19 cellular contexts compared by ENCODE assay signal in the genomic region with DNA sequence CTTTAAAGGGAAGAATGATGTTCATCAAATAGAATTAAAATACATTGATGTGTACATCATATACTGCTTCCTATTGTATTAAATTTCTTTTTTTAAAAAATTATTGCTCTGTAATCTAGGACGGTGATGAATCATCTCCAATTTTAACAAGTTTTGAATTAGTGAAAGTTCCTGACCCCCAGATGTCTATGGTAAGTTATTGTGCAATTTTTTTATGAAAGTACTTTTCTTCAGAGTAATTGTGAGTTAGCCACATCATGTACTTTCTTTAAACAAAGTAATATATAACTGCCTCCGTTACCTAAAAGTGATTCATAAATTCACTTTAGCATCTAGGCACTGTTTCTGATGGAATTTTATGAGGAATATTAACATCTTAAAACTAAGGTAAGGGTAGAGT. TPM values are rescaled to one million over a fixed set of nuclear protein-coding genes. Genes with fewer than 3 reads are reported as not detected.
DNase-seq lines count a peak whose midpoint lies in the region; ATAC-seq, FAIRE-seq and TF ChIP-seq lines count a peak whose summit lies in the region.
"Had no signal": no experiment of that assay in that cellular context is flagged by ENCODE, and none has a peak within 500 bp of the region (broad histone marks: within the 10 kb centered on the region; RNA-seq: fewer than 3 reads in every experiment).

No MANE protein-coding gene starts in this region.

- 0 out of 5 replicates have a peak, but pooled peaks cover 0 to 2% of the 10 kb centered on the region in 2 experiments for H3K4me1 ChIP-seq in K562 (replicated peaks in 1 of 2; ENCODE audit: control insufficient read depth in 2 of 2, insufficient read depth in 2 of 2, low read length in 2 of 2)

- no peaks in the 10 kb centered on the region for H3K9me1 ChIP-seq in K562 (ENCODE audit: control insufficient read depth, insufficient read depth, low read length)

- no peaks in the 10 kb centered on the region for H3K9me3 ChIP-seq in K562 (replicated peaks; ENCODE audit: control insufficient read depth, insufficient read depth, low read depth, low read length)
- H3K9me3 ChIP-seq: BLaER1 had no signal

- no peaks in the 10 kb centered on the region for H3K27me3 Mint-ChIP-seq in activated naive CD8-positive, alpha-beta T cell
- H3K27me3 Mint-ChIP-seq in activated naive CD8-positive, alpha-beta T cell treated with anti-CD3 and anti-CD28 coated beads, Interleukin-2, amount 50 U/mL, for 24 hours: no peaks in the 10 kb centered on the region

- TF ChIP-seq CTCF in NB4 (IDR thresholded peaks at IDR 0.05; ENCODE audit: low read depth, low read length): no peak
- no peak for TF ChIP-seq CTCF in K562 (IDR thresholded peaks at IDR 0.05 in 2 of 3, conservative IDR thresholded peaks at IDR 0.05 in 1 of 3; ENCODE audit: insufficient read depth in 2 of 3, low read depth in 1 of 3, low read length in 3 of 3)

- BruUV-seq in K562 (replicated peaks; lab: Mats Ljungman, UMichigan): no TSS peak

- no peak overlapping the region for H3K4me2 ChIP-seq in K562 (ENCODE audit: insufficient read depth, low read length)
- H3K4me2 ChIP-seq: BLaER1, PC-9 had no signal

- H3K4me1 Mint-ChIP-seq in activated naive CD8-positive, alpha-beta T cell (ENCODE audit: low read depth): no peaks in the 10 kb centered on the region
- H3K4me1 Mint-ChIP-seq in activated naive CD8-positive, alpha-beta T cell treated with anti-CD3 and anti-CD28 coated beads, Interleukin-2, amount 50 U/mL, for 24 hours: peaks cover 4% of the 10 kb centered on the region

- H4K20me1 ChIP-seq in K562 (replicated peaks; ENCODE audit: control insufficient read depth, insufficient read depth, low read length): no peaks in the 10 kb centered on the region
- H4K20me1 ChIP-seq: BLaER1 had no signal

- WGBS in K562 (ENCODE audit: insufficient coverage, low coverage, missing lambda C conversion rate): 93% methylated on average over 2 of the region's 2 CpGs

- H3K4me3 ChIP-seq in NB4 (ENCODE audit: low read depth, low read length): no peak overlapping the region
- H3K4me3 ChIP-seq in K562: no peak overlapping the region
- H3K4me3 ChIP-seq: BLaER1, PC-9 had no signal

- in situ Hi-C loops in K562 (cut with MboI): no loop called here

- POLR2A ChIA-PET in K562 (lab: Yijun Ruan, JAX): interaction anchor here (1.1 kb wide), 1 partner anchor 11 kb away, joined by 3 read pairs; no protein-coding TSS in a partner anchor

- no peaks in the 10 kb centered on the region for H3K79me2 ChIP-seq in K562 (ENCODE audit: control insufficient read depth, insufficient read depth, low read length)

- DNase-seq in activated naive CD8-positive, alpha-beta T cell treated with anti-CD3 and anti-CD28 coated beads, Interleukin-2, amount 50 U/mL, for 24 hours: no peak
- DNase-seq in NB4 (ENCODE audit: low read depth) (peak; percentile 54), K562 (ENCODE audit: extremely low read depth in 1 of 4, low spot score in 3 of 4) (no peak)
- DNase-seq in stimulated activated CD8-positive, alpha-beta memory T cell treated with anti-CD3 and anti-CD28 coated beads, Interleukin-4, amount 100 ng/mL, for 48 hours: no peak
- DNase-seq: 8988T; CD8-positive, alpha-beta T cell; DMS79; H9; NCI-H1092 treated with DMSO at 0.1 percent for 48 hours; NCI-H1694; NCI-H446; NK-92 treated with Interleukin-12 subunit alpha and Interleukin-12 subunit beta, amount 100 ng/mL, for 24 hours; PC-9 had no signal

- TF ChIP-seq POLR2A in NB4 (IDR thresholded peaks at IDR 0.05; ENCODE audit: extremely low read depth, insufficient read length) (no peak), K562 (conservative IDR thresholded peaks at IDR 0.05) (no peak)

- TF ChIP-seq RAD21 in K562 (CRISPR knock-in tag; conservative IDR thresholded peaks at IDR 0.05 in 1 of 2, IDR thresholded peaks at IDR 0.05 in 1 of 2): no peak

- H3K27me3 ChIP-seq in K562 (ENCODE audit: control insufficient read depth in 2 of 2, insufficient read depth in 2 of 2, low read length in 2 of 2): no peaks in the 10 kb centered on the region
- H3K27me3 ChIP-seq: BLaER1 had no signal

- no peak overlapping the region for H3K27ac ChIP-seq in K562 (ENCODE audit: extremely low read depth, low read depth, low read length)
- H3K27ac ChIP-seq: BLaER1, PC-9 had no signal

- H3K9ac ChIP-seq in K562 (ENCODE audit: insufficient read depth in 1 of 2, low read depth in 2 of 2, low read length in 2 of 2): no peak overlapping the region
- H3K9ac ChIP-seq: BLaER1 had no signal

- CTCF ChIA-PET in K562 (lab: Yijun Ruan, JAX; ENCODE audit: low intra/inter-chr PET ratio): no interaction called here

- no peak for TF ChIP-seq EP300 in K562 (IDR thresholded peaks at IDR 0.05; ENCODE audit: low read length)

- intact Hi-C loops in K562 (cut with micrococcal nuclease): loop anchor here (5.0 kb wide), 1 partner anchor 36 kb away; the partner anchor contains the start of gene PIK3C3

- peak overlapping the region; percentile 2 for H3K27ac Mint-ChIP-seq in activated naive CD8-positive, alpha-beta T cell
- no peak overlapping the region for H3K27ac Mint-ChIP-seq in activated naive CD8-positive, alpha-beta T cell treated with anti-CD3 and anti-CD28 coated beads, Interleukin-2, amount 50 U/mL, for 24 hours
- H3K27ac Mint-ChIP-seq: CD8-positive, alpha-beta T cell; H9 had no signal

- peaks cover 26% of the 10 kb centered on the region for H3K36me3 Mint-ChIP-seq in activated naive CD8-positive, alpha-beta T cell
- peaks cover 42% of the 10 kb centered on the region for H3K36me3 Mint-ChIP-seq in activated naive CD8-positive, alpha-beta T cell treated with anti-CD3 and anti-CD28 coated beads, Interleukin-2, amount 50 U/mL, for 24 hours (ENCODE audit: low read depth)

- ATAC-seq in activated naive CD8-positive, alpha-beta T cell treated with anti-CD3 and anti-CD28 coated beads, Interleukin-2, amount 50 U/mL, for 24 hours: no peak
- ATAC-seq in K562: no peak
- no peak for ATAC-seq in HG03521 (IDR thresholded peaks at IDR 0.05; ENCODE audit: unreplicated experiment)
- ATAC-seq in GM18907 (IDR thresholded peaks at IDR 0.05; ENCODE audit: unreplicated experiment): no peak
- ATAC-seq: CD8-positive, alpha-beta T cell had no signal

- no peak overlapping the region for H3K4me3 Mint-ChIP-seq in activated naive CD8-positive, alpha-beta T cell
- H3K4me3 Mint-ChIP-seq in activated naive CD8-positive, alpha-beta T cell treated with anti-CD3 and anti-CD28 coated beads, Interleukin-2, amount 50 U/mL, for 24 hours: no peak overlapping the region
- H3K4me3 Mint-ChIP-seq: CD8-positive, alpha-beta T cell; H9 had no signal

- peaks cover 65% of the 10 kb centered on the region for H3K36me3 ChIP-seq in K562 (ENCODE audit: control insufficient read depth, insufficient read depth, low read length)

- no peak for FAIRE-seq in K562 (lab: Jason Lieb, UNC)
- peak; percentile 30 for FAIRE-seq in islet of Langerhans (lab: Jason Lieb, UNC)
- FAIRE-seq: HTR-8/SVneo had no signal

- H3K9me3 Mint-ChIP-seq in activated naive CD8-positive, alpha-beta T cell (ENCODE audit: low read depth): no peaks in the 10 kb centered on the region
- no peaks in the 10 kb centered on the region for H3K9me3 Mint-ChIP-seq in activated naive CD8-positive, alpha-beta T cell treated with anti-CD3 and anti-CD28 coated beads, Interleukin-2, amount 50 U/mL, for 24 hours
- H3K9me3 Mint-ChIP-seq: CD8-positive, alpha-beta T cell; H9 had no signal

- no peak overlapping the region for H2AFZ ChIP-seq in K562 (ENCODE audit: low read depth, low read length)
- H2AFZ ChIP-seq: PC-9 had no signal

TF ChIP-seq in K562, 482 proteins besides CTCF, POLR2A, EP300 and RAD21:
- TF ChIP-seq CEBPB (tag; IDR thresholded peaks at IDR 0.05) (peak; percentile 46; the same call in 1 of the 2 replicates), FOXM1 (IDR thresholded peaks at IDR 0.05; ENCODE audit: low read depth) (no peak), FOXM1 (CRISPR knock-in tag; IDR thresholded peaks at IDR 0.05; ENCODE audit: low read depth) (no peak), CEBPG (CRISPR knock-in tag; IDR thresholded peaks at IDR 0.05) (no peak), CEBPG (tag; conservative IDR thresholded peaks at IDR 0.05 in 1 of 2, IDR thresholded peaks at IDR 0.05 in 1 of 2) (peak in 1 of 2 experiments; percentile 45; a peak in 1 of 4 replicates), SMAD1 (IDR thresholded peaks at IDR 0.05; ENCODE audit: low read depth, low read length, partially characterized antibody) (no peak)

RNA-seq across cellular contexts. Expression of gene PIK3C3, which starts 38.1 kb away (rescaled TPM):
- total RNA-seq in K562 (2011; cell fraction: chromatin; rRNA removed; ENCODE audit: low replicate concordance): 90.0 and 150 TPM in 2 replicates
- 49.4 and 79.4 TPM in 2 replicates for total RNA-seq in K562 (2011; cell fraction: nucleolus; rRNA removed)
- 98.9 and 122 TPM in 2 replicates for total RNA-seq in K562 (2011; cell fraction: nucleoplasm; rRNA removed)
- total RNA-seq in K562 (2014; rRNA removed) (26.9 and 27.0 TPM in 2 replicates), K562 (2014; rRNA removed; fragmentation: Illumina TruSeq; extraction: Trizol) (51.8 and 58.1 TPM in 2 replicates), K562 (2015; rRNA removed; fragmentation: Illumina TruSeq; extraction: Trizol) (26.1 and 28.6 TPM in 2 replicates), K562 (2021) (44.7 and 47.3 TPM in 2 replicates)
- polyA plus RNA-seq in K562 (2011; rRNA removed) (85.5 and 101 TPM in 2 replicates), K562 (2014; fragmentation: Illumina TruSeq; extraction: Trizol) (35.7 and 39.3 TPM in 2 replicates), K562 (2014; fragmentation: Nextera tagmentation; extraction: Ambion mirVana) (10 to 100 TPM; 42.0 to 56.3 TPM), K562 (2014; rRNA removed) (42.9 and 47.2 TPM in 2 replicates)
- polyA plus RNA-seq in K562 (2011; cell fraction: cytosol; rRNA removed): 18.9 and 34.8 TPM in 2 replicates
- polyA plus RNA-seq in K562 (2011; cell fraction: nucleus; rRNA removed): 62.1 and 96.2 TPM in 2 replicates
- 26.2 and 40.0 TPM in 2 replicates for polyA plus RNA-seq in K562 (2012)
- 161 and 167 TPM in 2 replicates for polyA minus RNA-seq in K562 (2011; rRNA and poly(A)+ RNA removed)
- 27.3 and 31.6 TPM in 2 replicates for polyA minus RNA-seq in K562 (2011; cell fraction: cytosol; rRNA and poly(A)+ RNA removed)
- 65.0 and 129 TPM in 2 replicates for polyA minus RNA-seq in K562 (2011; cell fraction: nucleus; rRNA and poly(A)+ RNA removed)
